15 cellular contexts compared by ENCODE assay signal in genomic region chr22:20102203-20102780, GRCh38. TPM values are rescaled to one million over a fixed set of nuclear protein-coding genes. Genes with fewer than 3 reads are reported as not detected.
DNase-seq lines count a peak whose midpoint lies in the region; ATAC-seq, FAIRE-seq and TF ChIP-seq lines count a peak whose summit lies in the region.
"Had no signal": no experiment of that assay in that cellular context is flagged by ENCODE, and none has a peak within 500 bp of the region (broad histone marks: within the 10 kb centered on the region; RNA-seq: fewer than 3 reads in every experiment).

No MANE protein-coding gene starts in this region.

- peak overlapping the region; percentile 61 for H3K27ac Mint-ChIP-seq in activated CD8-positive, alpha-beta T cell treated with anti-CD3 and anti-CD28 coated beads for 36 hours

- FAIRE-seq in urothelium cell line (lab: Jason Lieb, UNC), result peak; percentile 96

- peak; percentile 6 for DNase-seq in Right ventricle myocardium superior
- DNase-seq in cardiac septum (ENCODE audit: low spot score), result no peak
- no peak for DNase-seq in activated CD8-positive, alpha-beta T cell treated with anti-CD3 and anti-CD28 coated beads for 36 hours
- DNase-seq in right cardiac atrium, result peak in 2 of 3 donors; percentile 3 to 16
- DNase-seq in urothelium cell line (ENCODE audit: low spot score), result no peak
- no peak for DNase-seq in central memory CD4-positive, alpha-beta T cell
- DNase-seq in NAMALWA (ENCODE audit: low spot score), result no peak
- DNase-seq: AML-193, DMS53, HCEC 1CT, midbrain, NCI-H1694, NCI-H524 treated with DMSO at 0.1 percent for 48 hours had no signal

- H3K4me3 ChIP-seq in right cardiac atrium (ENCODE audit: low read length), result no peak overlapping the region
- H3K4me3 ChIP-seq: ovary had no signal

- intact Hi-C loops in Right ventricle myocardium superior (cut with DNase I), result no loop called here
- intact Hi-C loops in cardiac septum (cut with DNase I), result no loop called here
- intact Hi-C loops in activated CD8-positive, alpha-beta T cell treated with anti-CD3 and anti-CD28 coated beads for 36 hours (cut with micrococcal nuclease), result no loop called here
- intact Hi-C loops in right cardiac atrium (cut with DNase I), result no loop called here

- H3K9me3 Mint-ChIP-seq in activated CD8-positive, alpha-beta T cell treated with anti-CD3 and anti-CD28 coated beads for 36 hours, result no peaks in the 10 kb centered on the region

- H3K27me3 Mint-ChIP-seq in activated CD8-positive, alpha-beta T cell treated with anti-CD3 and anti-CD28 coated beads for 36 hours, result no peaks in the 10 kb centered on the region

- no peaks in the 10 kb centered on the region for H3K27me3 ChIP-seq in right cardiac atrium (ENCODE audit: control insufficient read depth, insufficient read depth)
- H3K27me3 ChIP-seq: ovary had no signal

- CTCF ChIA-PET in activated CD8-positive, alpha-beta T cell treated with anti-CD3 and anti-CD28 coated beads for 36 hours (lab: Charles Lee), result interaction anchor here (3.9 kb wide), 1 partner anchor 9 kb away, joined by 43 read pairs; no protein-coding TSS in a partner anchor

- TF ChIP-seq CTCF in activated CD8-positive, alpha-beta T cell treated with anti-CD3 and anti-CD28 coated beads for 36 hours (IDR thresholded peaks at IDR 0.05), result peak; percentile 24

- no peak overlapping the region for H3K27ac ChIP-seq in right cardiac atrium (ENCODE audit: low read length)
- H3K27ac ChIP-seq: ovary had no signal

- ATAC-seq in Right ventricle myocardium superior (ENCODE audit: poor library complexity) (no peak), right cardiac atrium (no peak), GM21423 (IDR thresholded peaks at IDR 0.05; ENCODE audit: unreplicated experiment) (no peak)
- ATAC-seq in activated CD8-positive, alpha-beta T cell treated with anti-CD3 and anti-CD28 coated beads for 36 hours, result no peak

- peaks cover 53% of the 10 kb centered on the region for H3K4me1 Mint-ChIP-seq in activated CD8-positive, alpha-beta T cell treated with anti-CD3 and anti-CD28 coated beads for 36 hours (ENCODE audit: low read depth)

- no peaks in the 10 kb centered on the region for H3K4me1 ChIP-seq in right cardiac atrium (ENCODE audit: control insufficient read depth, insufficient read depth, low read length)

- POLR2A ChIA-PET in activated CD8-positive, alpha-beta T cell treated with anti-CD3 and anti-CD28 coated beads for 36 hours (lab: Charles Lee), result interaction anchor here (1.3 to 4.0 kb wide), 5 partner anchors 10 to 23 kb away, joined by 4 to 36 read pairs (median 7); partner anchors contain the start of genes DGCR8, RANBP1 and TRMT2A

- no peaks in the 10 kb centered on the region for H3K9me3 ChIP-seq in right cardiac atrium (ENCODE audit: control insufficient read depth, low read length)
- H3K9me3 ChIP-seq: ovary had no signal

- WGBS in right cardiac atrium, result 92% methylated on average over 12 of the region's 12 CpGs

- peaks cover 65% of the 10 kb centered on the region for H3K36me3 Mint-ChIP-seq in activated CD8-positive, alpha-beta T cell treated with anti-CD3 and anti-CD28 coated beads for 36 hours (ENCODE audit: low read depth)

- no peak overlapping the region for H3K4me3 Mint-ChIP-seq in activated CD8-positive, alpha-beta T cell treated with anti-CD3 and anti-CD28 coated beads for 36 hours

RNA-seq across cellular contexts. Expression of gene RANBP1, which starts 13.6 kb away (rescaled TPM):
- total RNA-seq in Right ventricle myocardium superior (32.7 TPM), cardiac septum (45.9 TPM), right cardiac atrium (10 to 100 TPM; 32.5 to 46.8 (median 39.5) TPM)
- 100 to 1,000 TPM; 411 to 412 TPM for total RNA-seq in activated CD8-positive, alpha-beta T cell treated with anti-CD3 and anti-CD28 coated beads for 36 hours
- 33.3 TPM for polyA plus RNA-seq in right cardiac atrium

RNA-seq across cellular contexts. Expression of gene TRMT2A, which starts 14.7 kb away (rescaled TPM):
- 21.9 TPM for total RNA-seq in Right ventricle myocardium superior
- 24.0 TPM for total RNA-seq in cardiac septum
- total RNA-seq in activated CD8-positive, alpha-beta T cell treated with anti-CD3 and anti-CD28 coated beads for 36 hours, result 100 to 1,000 TPM; 101 to 105 TPM
- total RNA-seq in right cardiac atrium, result 10 to 100 TPM; 23.1 to 32.0 (median 29.7) TPM
- polyA plus RNA-seq in right cardiac atrium, result 23.1 TPM

RNA-seq across cellular contexts. Expression of gene DGCR8, which starts 22.3 kb away (rescaled TPM):
- total RNA-seq in Right ventricle myocardium superior (15.4 TPM), cardiac septum (19.1 TPM), right cardiac atrium (10 to 100 TPM; 15.5 to 18.6 (median 17.0) TPM)
- 10 to 100 TPM; 35.0 to 38.8 TPM for total RNA-seq in activated CD8-positive, alpha-beta T cell treated with anti-CD3 and anti-CD28 coated beads for 36 hours
- polyA plus RNA-seq in right cardiac atrium, result 11.2 TPM

RNA-seq across cellular contexts. Expression of gene ZDHHC8, which starts 29.3 kb away (rescaled TPM):
- total RNA-seq in Right ventricle myocardium superior (39.2 TPM), cardiac septum (43.4 TPM), right cardiac atrium (10 to 100 TPM; 49.1 to 64.7 (median 55.7) TPM)
- total RNA-seq in activated CD8-positive, alpha-beta T cell treated with anti-CD3 and anti-CD28 coated beads for 36 hours, result 10 to 100 TPM; 44.5 to 44.8 TPM
- polyA plus RNA-seq in right cardiac atrium, result 34.2 TPM

RNA-seq across cellular contexts. Expression of gene CCDC188, which starts 48.6 kb away (rescaled TPM):
- 0.30 TPM for total RNA-seq in Right ventricle myocardium superior
- total RNA-seq in cardiac septum, result 0.67 TPM
- total RNA-seq in activated CD8-positive, alpha-beta T cell treated with anti-CD3 and anti-CD28 coated beads for 36 hours, result not detected
- under 1 TPM; 0.22 to 0.83 (median 0.39) TPM for total RNA-seq in right cardiac atrium
- 0.54 TPM for polyA plus RNA-seq in right cardiac atrium

Comparison
In these comparisons a context has a peak if more than half of its experiments do, and no peak if none do; other contexts are left out.
1. DNase-seq: peak in Right ventricle myocardium superior (single experiment) and right cardiac atrium (2 of 3); none in cardiac septum (single experiment), activated CD8-positive, alpha-beta T cell treated with anti-CD3 and anti-CD28 coated beads for 36 hours (single experiment), urothelium cell line (single experiment), central memory CD4-positive, alpha-beta T cell (single experiment) and NAMALWA (single experiment).